Comparison of ENCODE assay signal across 1 cellular context in genomic region chr10:109386101-109386500, GRCh38.
TF ChIP-seq lines count a peak whose summit lies in the region.

No MANE protein-coding gene starts in this region.

TF ChIP-seq in H1, 55 proteins besides CTCF, POLR2A, EP300 and RAD21 (continued from another document):
- TF ChIP-seq SRF (IDR thresholded peaks at IDR 0.05; ENCODE audit: low read depth, low read length) (no peak), TAF7 (optimal IDR thresholded peaks at IDR 0.05; ENCODE audit: borderline replicate concordance, low read depth, low read length) (no peak), SIRT6 (IDR thresholded peaks at IDR 0.05; ENCODE audit: low read length) (no peak), POU5F1 (IDR thresholded peaks at IDR 0.05; ENCODE audit: low read depth, low read length) (no peak), PHF8 (conservative IDR thresholded peaks at IDR 0.05; ENCODE audit: low read depth, low read length) (no peak), FOSL1 (IDR thresholded peaks at IDR 0.05; ENCODE audit: insufficient read depth, low read depth, low read length) (no peak), TAF1 (IDR thresholded peaks at IDR 0.05; ENCODE audit: low read depth, low read length) (no peak), CHD1 (IDR thresholded peaks at IDR 0.05; ENCODE audit: low read depth, low read length) (no peak), BCL11A (IDR thresholded peaks at IDR 0.05; ENCODE audit: low read depth in 2 of 2, low read length in 2 of 2) (no peak), SP2 (IDR thresholded peaks at IDR 0.05; ENCODE audit: low read length) (no peak), POLR2AphosphoS5 (IDR thresholded peaks at IDR 0.05; ENCODE audit: low read depth, low read length) (no peak), HDAC2 (IDR thresholded peaks at IDR 0.05; ENCODE audit: borderline replicate concordance in 1 of 2, low read depth in 2 of 2, low read length in 2 of 2) (no peak), KDM4A (IDR thresholded peaks at IDR 0.05; ENCODE audit: low read depth, low read length, severe bottlenecking) (no peak), JUND (IDR thresholded peaks at IDR 0.05; ENCODE audit: low read length) (no peak), CREB1 (IDR thresholded peaks at IDR 0.05) (no peak), MAX (IDR thresholded peaks at IDR 0.05) (no peak)
TF ChIP-seq in H1: peak in this region for 0.
